Comparison of ENCODE assay signal across 10 cellular contexts in genomic region chr15:32669870-32670623, GRCh38. TPM values are rescaled to one million over a fixed set of nuclear protein-coding genes. Genes with fewer than 3 reads are reported as not detected.
DNase-seq lines count a peak whose midpoint lies in the region; ATAC-seq and TF ChIP-seq lines count a peak whose summit lies in the region.
"Had no signal": no experiment of that assay in that cellular context is flagged by ENCODE, and none has a peak within 500 bp of the region (broad histone marks: within the 10 kb centered on the region; RNA-seq: fewer than 3 reads in every experiment).

No MANE protein-coding gene starts in this region.

- no peak overlapping the region for H2BK12ac ChIP-seq in neuronal stem cell (ENCODE audit: low read length)

- H3K9me3 ChIP-seq in HEK293 (ENCODE audit: control insufficient read depth, insufficient read depth, low read depth, low read length) (no peaks in the 10 kb centered on the region), neuronal stem cell (replicated peaks in 1 of 2; ENCODE audit: control insufficient read depth in 2 of 2, insufficient read depth in 1 of 2, low read depth in 1 of 2, low read length in 2 of 2) (no peaks in the 10 kb centered on the region)

- ATAC-seq in HG03025 (IDR thresholded peaks at IDR 0.05; ENCODE audit: low FRiP score, unreplicated experiment): no peak
- ATAC-seq in HG03342 (IDR thresholded peaks at IDR 0.05; ENCODE audit: unreplicated experiment): no peak

- H3K4me1 ChIP-seq in HEK293 (ENCODE audit: control insufficient read depth, insufficient read depth, low read length): no peaks in the 10 kb centered on the region
- H3K4me1 ChIP-seq in neuronal stem cell (ENCODE audit: control insufficient read depth in 2 of 2, insufficient read depth in 1 of 2, low read depth in 1 of 2, low read length in 2 of 2): peaks cover 0 to 4% of the 10 kb centered on the region in 2 donors

- no peak overlapping the region for H3K23ac ChIP-seq in neuronal stem cell (ENCODE audit: low read depth, low read length, poor library complexity)

- no peak overlapping the region for H3K4me3 Mint-ChIP-seq in MCF 10A (ENCODE audit: unreplicated experiment)

- no peak overlapping the region for H3K27ac ChIP-seq in HEK293 (ENCODE audit: extremely low read depth, low read depth, low read length)
- H3K27ac ChIP-seq in skin epidermis: peak overlapping the region in 12 of 21 experiments; percentile 10 to 70 (median 39)
- H3K27ac ChIP-seq in neuronal stem cell (replicated peaks; ENCODE audit: low read length): no peak overlapping the region

- TF ChIP-seq CTCF in HEK293 (tag by site-specific recombination; IDR thresholded peaks at IDR 0.05) (no peak), MCF 10A (IDR thresholded peaks at IDR 0.05; ENCODE audit: unreplicated experiment) (no peak)

- H3K14ac ChIP-seq in neuronal stem cell (ENCODE audit: low read length): no peak overlapping the region

- H2BK120ac ChIP-seq in neuronal stem cell (ENCODE audit: low read depth, low read length): no peak overlapping the region

- H3K4me3 ChIP-seq in HEK293 (ENCODE audit: low read depth, low read length): no peak overlapping the region
- no peak overlapping the region for H3K4me3 ChIP-seq in skin epidermis
- no peak overlapping the region for H3K4me3 ChIP-seq in neuronal stem cell (ENCODE audit: low read length in 2 of 2)

- H3K36me3 Mint-ChIP-seq in MCF 10A (ENCODE audit: insufficient read depth, unreplicated experiment): peaks cover 4% of the 10 kb centered on the region

- no peak overlapping the region for H4K91ac ChIP-seq in neuronal stem cell (ENCODE audit: low read depth, low read length, poor library complexity)

- H3K36me3 ChIP-seq in HEK293 (ENCODE audit: control insufficient read depth in 2 of 2, insufficient read depth in 1 of 2, low read length in 2 of 2) (no peaks in the 10 kb centered on the region), neuronal stem cell (replicated peaks in 1 of 2; ENCODE audit: control insufficient read depth in 2 of 2, insufficient read depth in 2 of 2, low read length in 2 of 2) (no peaks in the 10 kb centered on the region)

- H3K79me1 ChIP-seq in neuronal stem cell (ENCODE audit: low read depth, low read length): no peaks in the 10 kb centered on the region

- CTCF ChIA-PET in HEK293 (lab: Yijun Ruan, JAX) (interaction anchor here (0.6 to 1.3 kb wide), 9 partner anchors 8 to 324 kb away, joined by 3 to 7 read pairs (median 4); no protein-coding TSS in a partner anchor), MCF 10A (lab: Yijun Ruan, JAX) (interaction anchor here (0.7 to 2.5 kb wide), 8 partner anchors 8 to 1086 kb away, joined by 3 to 18 read pairs (median 6); no protein-coding TSS in a partner anchor)

- H2AK5ac ChIP-seq in neuronal stem cell (ENCODE audit: low read depth, low read length): no peak overlapping the region

- no peak overlapping the region for H4K8ac ChIP-seq in neuronal stem cell (ENCODE audit: low read depth, low read length)

- no peak overlapping the region for H3K4ac ChIP-seq in neuronal stem cell (ENCODE audit: low read length)

- peak; percentile 69 for DNase-seq in MCF 10A (ENCODE audit: unreplicated experiment)
- DNase-seq in hippocampal formation (lab: John Stamatoyannopoulos, UW): peak; percentile 77 to 87
- DNase-seq in stimulated activated CD4-positive, alpha-beta T cell treated with anti-CD3 and anti-CD28 coated beads, Interleukin-4, amount 100 ng/mL, for 24 hours: no peak
- no peak for DNase-seq in neuronal stem cell (ENCODE audit: low spot score)
- DNase-seq: effector CD4-positive, alpha-beta T cell had no signal

- H3K27me3 Mint-ChIP-seq in MCF 10A (ENCODE audit: insufficient read depth, unreplicated experiment): no peaks in the 10 kb centered on the region

- H2AFZ ChIP-seq in neuronal stem cell (ENCODE audit: low read length): no peak overlapping the region

- intact Hi-C loops in MCF 10A (cut with micrococcal nuclease): no loop called here

- H3K4me1 Mint-ChIP-seq in MCF 10A (ENCODE audit: insufficient read depth, unreplicated experiment): peaks cover 8% of the 10 kb centered on the region

- H3K4me2 ChIP-seq in neuronal stem cell (ENCODE audit: insufficient read depth, low read length, poor library complexity, severe bottlenecking): no peak overlapping the region

- H2BK5ac ChIP-seq in neuronal stem cell (ENCODE audit: low read length): no peak overlapping the region

- H3K9ac ChIP-seq in neuronal stem cell (ENCODE audit: low read depth, low read length, poor library complexity): no peak overlapping the region

- BruUV-seq in MCF 10A (replicated peaks; lab: Mats Ljungman, UMichigan): no TSS peak

- no peaks in the 10 kb centered on the region for H3K27me3 ChIP-seq in neuronal stem cell (ENCODE audit: control insufficient read depth in 3 of 3, insufficient read depth in 3 of 3, low read depth in 1 of 3, low read length in 3 of 3)

- H3K9me3 Mint-ChIP-seq in MCF 10A (ENCODE audit: unreplicated experiment): no peaks in the 10 kb centered on the region

- POLR2A ChIA-PET in HEK293 (lab: Yijun Ruan, JAX): interaction anchor here (0.6 kb wide), 1 partner anchor 10 kb away, joined by 5 read pairs; no protein-coding TSS in a partner anchor
- POLR2A ChIA-PET in MCF 10A (lab: Yijun Ruan, JAX): interaction anchor here (1.4 to 2.2 kb wide), 2 partner anchors 10 to 13 kb away, joined by 3 to 6 read pairs; no protein-coding TSS in a partner anchor

- no peak overlapping the region for H3K27ac Mint-ChIP-seq in MCF 10A (ENCODE audit: low read depth, unreplicated experiment)

- H2BK15ac ChIP-seq in neuronal stem cell (ENCODE audit: low read length): no peak overlapping the region

- no CpG with 5 or more reads among the region's 6 CpGs for WGBS in neuronal stem cell (ENCODE audit: extremely low coverage in 2 of 2, insufficient read length in 2 of 2, insufficient replicate concordance in 1 of 2), 2 donors

- H3K18ac ChIP-seq in neuronal stem cell (ENCODE audit: low read length): no peak overlapping the region

TF ChIP-seq in HEK293, 187 proteins besides CTCF, POLR2A, EP300 and RAD21 (continues in another document):
- TF ChIP-seq, protein P1, sequence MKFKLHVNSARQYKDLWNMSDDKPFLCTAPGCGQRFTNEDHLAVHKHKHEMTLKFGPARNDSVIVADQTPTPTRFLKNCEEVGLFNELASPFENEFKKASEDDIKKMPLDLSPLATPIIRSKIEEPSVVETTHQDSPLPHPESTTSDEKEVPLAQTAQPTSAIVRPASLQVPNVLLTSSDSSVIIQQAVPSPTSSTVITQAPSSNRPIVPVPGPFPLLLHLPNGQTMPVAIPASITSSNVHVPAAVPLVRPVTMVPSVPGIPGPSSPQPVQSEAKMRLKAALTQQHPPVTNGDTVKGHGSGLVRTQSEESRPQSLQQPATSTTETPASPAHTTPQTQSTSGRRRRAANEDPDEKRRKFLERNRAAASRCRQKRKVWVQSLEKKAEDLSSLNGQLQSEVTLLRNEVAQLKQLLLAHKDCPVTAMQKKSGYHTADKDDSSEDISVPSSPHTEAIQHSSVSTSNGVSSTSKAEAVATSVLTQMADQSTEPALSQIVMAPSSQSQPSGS (tag by site-specific recombination; IDR thresholded peaks at IDR 0.05; ENCODE audit: low read depth): no peak
- TF ChIP-seq INSM2 (tag by site-specific recombination; IDR thresholded peaks at IDR 0.05): no peak
- 0 out of 2 replicates have a peak, but pooled peaks have one; percentile 26 for TF ChIP-seq ZBTB17 (tag by site-specific recombination; IDR thresholded peaks at IDR 0.05)
- TF ChIP-seq, protein P2, sequence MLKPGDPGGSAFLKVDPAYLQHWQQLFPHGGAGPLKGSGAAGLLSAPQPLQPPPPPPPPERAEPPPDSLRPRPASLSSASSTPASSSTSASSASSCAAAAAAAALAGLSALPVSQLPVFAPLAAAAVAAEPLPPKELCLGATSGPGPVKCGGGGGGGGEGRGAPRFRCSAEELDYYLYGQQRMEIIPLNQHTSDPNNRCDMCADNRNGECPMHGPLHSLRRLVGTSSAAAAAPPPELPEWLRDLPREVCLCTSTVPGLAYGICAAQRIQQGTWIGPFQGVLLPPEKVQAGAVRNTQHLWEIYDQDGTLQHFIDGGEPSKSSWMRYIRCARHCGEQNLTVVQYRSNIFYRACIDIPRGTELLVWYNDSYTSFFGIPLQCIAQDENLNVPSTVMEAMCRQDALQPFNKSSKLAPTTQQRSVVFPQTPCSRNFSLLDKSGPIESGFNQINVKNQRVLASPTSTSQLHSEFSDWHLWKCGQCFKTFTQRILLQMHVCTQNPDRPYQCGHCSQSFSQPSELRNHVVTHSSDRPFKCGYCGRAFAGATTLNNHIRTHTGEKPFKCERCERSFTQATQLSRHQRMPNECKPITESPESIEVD (tag by site-specific recombination; IDR thresholded peaks at IDR 0.05): peak; percentile 8; the same call in 1 of the 2 replicates

RNA-seq across cellular contexts. Expression of gene SCG5, which starts 28.5 kb away (rescaled TPM):
- total RNA-seq in MCF 10A (2022): 4.0 and 7.4 TPM in 2 replicates
- 53.1 TPM for polyA plus RNA-seq in neuronal stem cell (2013, experiment 1 of 2)
- polyA plus RNA-seq in neuronal stem cell (2013, experiment 2 of 2): 57.7 TPM

RNA-seq across cellular contexts. Expression of gene GREM1, which starts 47.8 kb away (rescaled TPM):
- total RNA-seq in MCF 10A (2022): not detected in 2 replicates
- 1.8 TPM for polyA plus RNA-seq in neuronal stem cell (2013, experiment 1 of 2)
- polyA plus RNA-seq in neuronal stem cell (2013, experiment 2 of 2): 1.6 TPM
- total RNA-seq: HT1080 had no signal

RNA-seq across cellular contexts. Expression of gene ARHGAP11A, which starts 54.7 kb away (rescaled TPM):
- total RNA-seq in MCF 10A (2022): 38.6 and 71.8 TPM in 2 replicates
- 30.7 TPM for polyA plus RNA-seq in neuronal stem cell (2013, experiment 1 of 2)
- 31.0 TPM for polyA plus RNA-seq in neuronal stem cell (2013, experiment 2 of 2)

Comparison
In these comparisons a context has a peak if more than half of its experiments do, and no peak if none do; other contexts are left out.
1. H3K27ac ChIP-seq: peak in skin epidermis (12 of 21); none in HEK293 (single experiment) and neuronal stem cell (single experiment).
2. DNase-seq: peak in MCF 10A (single experiment) and hippocampal formation (2 of 2); none in stimulated activated CD4-positive, alpha-beta T cell treated with anti-CD3 and anti-CD28 coated beads, Interleukin-4, amount 100 ng/mL, for 24 hours (single experiment) and neuronal stem cell (single experiment).